In genomic region chr3:129794319-129795201, GRCh38 we compare ENCODE assay signal across 8 cellular contexts.
DNase-seq lines count a peak whose midpoint lies in the region; ATAC-seq and TF ChIP-seq lines count a peak whose summit lies in the region.

No MANE protein-coding gene starts in this region.

- H3K4me1 Mint-ChIP-seq in CD14-positive monocyte: peaks cover 28% of the 10 kb centered on the region

- TF ChIP-seq CTCF in CD14-positive monocyte (IDR thresholded peaks at IDR 0.05) (no peak), coronary artery (IDR thresholded peaks at IDR 0.05) (no peak), lower lobe of right lung (IDR thresholded peaks at IDR 0.05) (no peak), upper lobe of left lung (IDR thresholded peaks at IDR 0.05) (no peak)

- peak overlapping the region; percentile 50 to 88 (median 70) for H3K27ac Mint-ChIP-seq in CD14-positive monocyte

- H3K36me3 ChIP-seq in lower lobe of right lung (no peaks in the 10 kb centered on the region), upper lobe of left lung (no peaks in the 10 kb centered on the region)

- 13 to 17% methylated on average over 12 to 14 of the region's 14 CpGs for WGBS in upper lobe of left lung, 2 donors

- H3K27me3 ChIP-seq in lower lobe of right lung (ENCODE audit: low read depth) (no peaks in the 10 kb centered on the region), upper lobe of left lung (no peaks in the 10 kb centered on the region)

- H3K27me3 Mint-ChIP-seq in CD14-positive monocyte (ENCODE audit: low read depth in 3 of 3): no peaks in the 10 kb centered on the region

- ATAC-seq in lower lobe of right lung: peak; percentile 96 to 98
- ATAC-seq in upper lobe of left lung (ENCODE audit: low FRiP score in 2 of 2): peak; percentile 84 to 96

- H3K9me3 ChIP-seq in lower lobe of right lung: no peaks in the 10 kb centered on the region
- no peaks in the 10 kb centered on the region for H3K9me3 ChIP-seq in upper lobe of left lung

- POLR2A ChIA-PET in HEK293T (lab: Yijun Ruan, JAX): no interaction called here

- peaks cover 7 to 9% of the 10 kb centered on the region in 2 donors for H3K36me3 Mint-ChIP-seq in CD14-positive monocyte

- TF ChIP-seq EP300 in upper lobe of left lung (IDR thresholded peaks at IDR 0.05): peak in 1 of 4 donors; percentile 79

- H3K4me3 Mint-ChIP-seq in CD14-positive monocyte: peak overlapping the region; percentile 47 to 84

- no peaks in the 10 kb centered on the region for H3K9me3 Mint-ChIP-seq in CD14-positive monocyte

- TF ChIP-seq POLR2A in upper lobe of left lung (IDR thresholded peaks at IDR 0.05): peak in 3 of 4 donors; percentile 25 to 66 (median 59)

- H3K27ac ChIP-seq in coronary artery (peak overlapping the region in 1 of 2 donors; percentile 13), lower lobe of right lung (peak overlapping the region; percentile 85), upper lobe of left lung (peak overlapping the region; percentile 80 to 82 (median 82))

- H3K4me1 ChIP-seq in lower lobe of right lung (peaks cover 29% of the 10 kb centered on the region), upper lobe of left lung (peaks cover 22 to 31% (median 27%) of the 10 kb centered on the region in 4 donors)

- peak overlapping the region; percentile 27 for H3K4me3 ChIP-seq in coronary artery
- H3K4me3 ChIP-seq in lower lobe of right lung: peak overlapping the region; percentile 43
- H3K4me3 ChIP-seq in upper lobe of left lung: peak overlapping the region in 3 of 4 donors; percentile 31 to 40 (median 32)

- CTCF ChIA-PET in HEK293T (lab: Yijun Ruan, JAX): no interaction called here

- peak; percentile 38 for DNase-seq in CD14-positive monocyte (ENCODE audit: low spot score)
- peak; percentile 30 for DNase-seq in HEK293T (ENCODE audit: extremely low spot score)
- peak; percentile 56 for DNase-seq in NCI-H526 treated with DMSO at 0.1 percent for 48 hours (lab: John Stamatoyannopoulos, UW)
- DNase-seq in coronary artery (ENCODE audit: low spot score): no peak
- DNase-seq in lower lobe of right lung: peak; percentile 84
- DNase-seq in upper lobe of left lung: peak in 1 of 2 donors; percentile 91
- no peak for DNase-seq in dedifferentiated amniotic fluid mesenchymal stem cell (ENCODE audit: extremely low spot score)
- DNase-seq in stimulated activated CD4-positive, alpha-beta T cell treated with anti-CD3 and anti-CD28 coated beads, Interleukin-4, amount 100 ng/mL, for 1 hour: no peak

- intact Hi-C loops in CD14-positive monocyte (cut with micrococcal nuclease): no loop called here
- intact Hi-C loops in lower lobe of right lung (cut with DNase I): no loop called here

TF ChIP-seq in HEK293T, 16 proteins besides CTCF, POLR2A, EP300 and RAD21:
- TF ChIP-seq ARNT (IDR thresholded peaks at IDR 0.05) (no peak), FOXK2 (IDR thresholded peaks at IDR 0.05) (no peak), FOXM1 (IDR thresholded peaks at IDR 0.05; ENCODE audit: borderline replicate concordance) (no peak), ELF4 (IDR thresholded peaks at IDR 0.05) (no peak), NFRKB (IDR thresholded peaks at IDR 0.05) (no peak), FOXA1 (IDR thresholded peaks at IDR 0.05) (no peak)
- TF ChIP-seq, protein P1, sequence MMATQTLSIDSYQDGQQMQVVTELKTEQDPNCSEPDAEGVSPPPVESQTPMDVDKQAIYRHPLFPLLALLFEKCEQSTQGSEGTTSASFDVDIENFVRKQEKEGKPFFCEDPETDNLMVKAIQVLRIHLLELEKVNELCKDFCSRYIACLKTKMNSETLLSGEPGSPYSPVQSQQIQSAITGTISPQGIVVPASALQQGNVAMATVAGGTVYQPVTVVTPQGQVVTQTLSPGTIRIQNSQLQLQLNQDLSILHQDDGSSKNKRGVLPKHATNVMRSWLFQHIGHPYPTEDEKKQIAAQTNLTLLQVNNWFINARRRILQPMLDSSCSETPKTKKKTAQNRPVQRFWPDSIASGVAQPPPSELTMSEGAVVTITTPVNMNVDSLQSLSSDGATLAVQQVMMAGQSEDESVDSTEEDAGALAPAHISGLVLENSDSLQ (IDR thresholded peaks at IDR 0.05): no peak
TF ChIP-seq in HEK293T: peak in this region for 0.

Comparison
In these comparisons a context has a peak if more than half of its experiments do, and no peak if none do; other contexts are left out.
1. DNase-seq: peak in CD14-positive monocyte (single experiment), HEK293T (single experiment), NCI-H526 treated with DMSO at 0.1 percent for 48 hours (single experiment) and lower lobe of right lung (single experiment); none in coronary artery (single experiment), dedifferentiated amniotic fluid mesenchymal stem cell (single experiment) and stimulated activated CD4-positive, alpha-beta T cell treated with anti-CD3 and anti-CD28 coated beads, Interleukin-4, amount 100 ng/mL, for 1 hour (single experiment).
2. Peak in every context shown above with its lines, with median percentiles within 50 percentile points of each other: H3K4me3 ChIP-seq.